Comparison of ENCODE assay signal across 8 cellular contexts in the genomic region with DNA sequence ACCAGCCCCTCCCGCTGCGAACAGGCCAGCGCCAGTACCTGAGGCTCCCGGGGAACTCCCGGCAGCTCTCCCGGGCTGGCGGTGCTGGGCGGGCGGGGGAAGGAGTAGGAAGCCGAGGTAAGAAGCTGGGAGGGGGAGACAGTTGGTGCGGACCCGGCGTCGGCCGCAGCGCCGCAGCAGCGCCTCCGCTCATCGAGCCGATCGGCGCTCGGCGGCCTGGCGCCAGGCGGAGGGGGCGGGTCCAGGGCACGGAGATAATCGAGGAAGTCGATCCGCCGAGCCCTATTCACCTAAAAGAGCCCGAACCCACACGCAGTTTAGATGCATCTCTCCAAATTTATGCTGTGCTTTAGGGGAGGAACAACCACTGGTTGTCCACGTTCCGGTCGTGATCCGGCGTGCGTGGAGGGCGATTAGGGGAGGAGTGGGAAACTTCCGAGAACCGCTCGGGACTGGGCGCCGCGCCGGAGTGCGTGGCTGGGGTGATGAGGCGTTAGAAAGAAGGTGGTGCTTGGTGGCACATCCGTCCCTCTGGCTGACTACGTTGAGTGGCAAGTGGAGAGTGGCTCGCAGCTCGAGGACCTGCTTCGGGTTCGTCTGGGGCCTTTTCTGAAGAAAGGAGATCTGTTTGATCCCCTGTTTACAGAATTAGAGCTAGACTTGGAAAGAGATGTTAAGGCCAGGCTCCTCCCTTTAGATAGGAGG. TPM values are rescaled to one million over a fixed set of nuclear protein-coding genes. Genes with fewer than 3 reads are reported as not detected.
DNase-seq lines count a peak whose midpoint lies in the region; ATAC-seq and TF ChIP-seq lines count a peak whose summit lies in the region.

TSS of gene VAMP4 (minus strand) at position 194 of the 705 bp plus-strand sequence. CDS start 3,651 bp downstream, outside the sequence.

- in situ Hi-C loops in Panc1 (cut with HindIII; ENCODE audit: low pct_unique_long_range_greater_than_20kb, low sequenced_read_pairs) = no loop called here

- BruUV-seq in Panc1 (replicated peaks; lab: Mats Ljungman, UMichigan) = no TSS peak

- TF ChIP-seq CTCF in Panc1 (IDR thresholded peaks at IDR 0.05) = no peak

- H3K36me3 Mint-ChIP-seq in activated T-cell treated with anti-CD3 and anti-CD28 coated beads, Interleukin-2, amount 50 U/mL, for 72 hours (ENCODE audit: insufficient read depth in 2 of 2) = peaks cover 7 to 8% of the 10 kb centered on the region in 2 donors

- no peaks in the 10 kb centered on the region for H3K27me3 Mint-ChIP-seq in activated T-cell treated with anti-CD3 and anti-CD28 coated beads, Interleukin-2, amount 50 U/mL, for 72 hours (ENCODE audit: low read depth)

- CTCF ChIA-PET in Panc1 (lab: Charles Lee) = interaction anchor here (0.7 kb wide), 1 partner anchor 8 kb away, joined by 4 read pairs; no protein-coding TSS in a partner anchor

- H3K27ac Mint-ChIP-seq in activated T-cell treated with anti-CD3 and anti-CD28 coated beads, Interleukin-2, amount 50 U/mL, for 72 hours = peak within 1 kb of the TSS; percentile 100

- ATAC-seq in GM21717 (IDR thresholded peaks at IDR 0.05; ENCODE audit: unreplicated experiment) = peak; percentile 94
- peak; percentile 98 for ATAC-seq in Panc1
- ATAC-seq in activated T-cell treated with anti-CD3 and anti-CD28 coated beads, Interleukin-2, amount 50 U/mL, for 72 hours (replicated peaks in 1 of 2) = peak; percentile 91 to 92
- peak; percentile 91 for ATAC-seq in esophagus mucosa

- DNase-seq in DMS79 (lab: John Stamatoyannopoulos, UW) (peak; percentile 75), Panc1 (ENCODE audit: low read depth, low spot score) (peak; percentile 43)
- peak; percentile 79 for DNase-seq in Jurkat, Clone E6-1 (ENCODE audit: low read depth, low spot score)
- peak; percentile 87 to 89 for DNase-seq in activated T-cell treated with anti-CD3 and anti-CD28 coated beads, Interleukin-2, amount 50 U/mL, for 72 hours
- DNase-seq in stimulated activated CD8-positive, alpha-beta memory T cell treated with anti-CD3 and anti-CD28 coated beads, Interleukin-7, amount 100 ng/mL, for 24 hours (ENCODE audit: low read depth) = peak; percentile 70

- H3K4me1 ChIP-seq in Panc1 (ENCODE audit: control insufficient read depth, insufficient read depth, low read length) (peaks cover 17% of the 10 kb centered on the region), muscle layer of duodenum (ENCODE audit: control insufficient read depth in 1 of 2, insufficient read depth in 2 of 2, low read length in 2 of 2) (peaks cover 15 to 23% of the 10 kb centered on the region in 2 donors)

- H3K9me3 Mint-ChIP-seq in activated T-cell treated with anti-CD3 and anti-CD28 coated beads, Interleukin-2, amount 50 U/mL, for 72 hours = no peaks in the 10 kb centered on the region

- H3K4me1 Mint-ChIP-seq in activated T-cell treated with anti-CD3 and anti-CD28 coated beads, Interleukin-2, amount 50 U/mL, for 72 hours (ENCODE audit: low read depth) = peaks cover 54% of the 10 kb centered on the region

- no peaks in the 10 kb centered on the region; the same call in 1 of the 2 replicates for H3K36me3 ChIP-seq in Panc1 (ENCODE audit: control insufficient read depth, insufficient read depth, low read length)
- peaks cover 7 to 11% of the 10 kb centered on the region in 2 donors for H3K36me3 ChIP-seq in muscle layer of duodenum (ENCODE audit: control insufficient read depth in 1 of 2, insufficient read depth in 2 of 2, low read length in 2 of 2)

- peak within 1 kb of the TSS; percentile 99 for H3K4me3 Mint-ChIP-seq in activated T-cell treated with anti-CD3 and anti-CD28 coated beads, Interleukin-2, amount 50 U/mL, for 72 hours

- intact Hi-C loops in Panc1 (cut with micrococcal nuclease; ENCODE audit: unreplicated experiment) = no loop called here

- POLR2A ChIA-PET in Panc1 (lab: Charles Lee) = interaction anchor here (0.6 to 1.1 kb wide), 2 partner anchors 84 to 94 kb away, joined by 6 to 7 read pairs; no protein-coding TSS in a partner anchor

- H3K4me3 ChIP-seq in Jurkat, Clone E6-1 (ENCODE audit: low read length) = peak within 1 kb of the TSS; percentile 74
- peak within 1 kb of the TSS; percentile 91 to 96 for H3K4me3 ChIP-seq in Panc1 (ENCODE audit: low read depth in 2 of 2, low read length in 2 of 2)
- peak within 1 kb of the TSS; percentile 97 for H3K4me3 ChIP-seq in muscle layer of duodenum (ENCODE audit: low read depth in 1 of 2, low read length in 2 of 2)

- H3K27me3 ChIP-seq in Panc1 (ENCODE audit: control insufficient read depth, insufficient read depth, low read length) = no peaks in the 10 kb centered on the region
- H3K27me3 ChIP-seq in muscle layer of duodenum (ENCODE audit: low read depth, low read length) = no peaks in the 10 kb centered on the region

- H3K27ac ChIP-seq in Panc1 (ENCODE audit: low read length) = peak within 1 kb of the TSS; percentile 85
- H3K27ac ChIP-seq in muscle layer of duodenum (ENCODE audit: low read length) = peak within 1 kb of the TSS; percentile 100

- H3K9me3 ChIP-seq in Panc1 (ENCODE audit: control insufficient read depth, insufficient read depth, low read depth, low read length) (no peaks in the 10 kb centered on the region), muscle layer of duodenum (ENCODE audit: control insufficient read depth in 1 of 2, low read length in 2 of 2) (no peaks in the 10 kb centered on the region)

RNA-seq across cellular contexts. Expression of gene VAMP4, which starts in this region (rescaled TPM):
- polyA plus RNA-seq in Jurkat, Clone E6-1 (2012; ENCODE audit: insufficient read depth, insufficient read length) = 10.4 TPM
- total RNA-seq in Panc1 (2021; ENCODE audit: unreplicated experiment) (9.3 TPM), esophagus mucosa (8.6 TPM)
- polyA plus RNA-seq in Panc1 (2012; ENCODE audit: insufficient read length) = 6.9 TPM
- 10 to 100 TPM; 18.9 to 19.2 TPM for total RNA-seq in activated T-cell treated with anti-CD3 and anti-CD28 coated beads, Interleukin-2, amount 50 U/mL, for 72 hours

Comparison
In these comparisons a context has a peak if more than half of its experiments do, and no peak if none do; other contexts are left out.
1. Peak in every context shown above with its lines: DNase-seq, ATAC-seq, H3K4me3 ChIP-seq and H3K27ac ChIP-seq.